ENCODE assay signal across 22 cellular contexts in genomic region chr6:41726876-41727275, GRCh38. TPM values are rescaled to one million over a fixed set of nuclear protein-coding genes. Genes with fewer than 3 reads are reported as not detected.
DNase-seq lines count a peak whose midpoint lies in the region; ATAC-seq, FAIRE-seq and TF ChIP-seq lines count a peak whose summit lies in the region.
"Had no signal": no experiment of that assay in that cellular context is flagged by ENCODE, and none has a peak within 500 bp of the region (broad histone marks: within the 10 kb centered on the region; RNA-seq: fewer than 3 reads in every experiment).

No MANE protein-coding gene starts in this region.

- intact Hi-C loops in PC-9 (cut with micrococcal nuclease; ENCODE audit: unreplicated experiment): no loop called here

- H3K79me1 ChIP-seq in H1 (ENCODE audit: low read depth, low read length): no peaks in the 10 kb centered on the region

- peaks cover 7% of the 10 kb centered on the region; the same call in 1 of the 2 replicates for H3F3A ChIP-seq in PC-9 (ENCODE audit: insufficient read depth, low read depth)

- no peak overlapping the region for H4K91ac ChIP-seq in H1 (replicated peaks; ENCODE audit: insufficient read length, low read length)

- H3K23me2 ChIP-seq in H1 (ENCODE audit: low read depth, low read length): no peaks in the 10 kb centered on the region

- no peak overlapping the region for H3K4ac ChIP-seq in H1 (replicated peaks; ENCODE audit: insufficient read length, low read depth, low read length)

- no peak for DNase-seq in activated naive CD4-positive, alpha-beta T cell treated with anti-CD3 and anti-CD28 coated beads, Interleukin-2, amount 50 U/mL, for 72 hours (ENCODE audit: low spot score in 2 of 2)
- DNase-seq in GM19239 (ENCODE audit: insufficient read length, low spot score): no peak
- no peak for DNase-seq in H1 (ENCODE audit: low read depth in 1 of 2, low spot score in 2 of 2)
- no peak for DNase-seq in activated CD8-positive, alpha-beta memory T cell treated with anti-CD3 and anti-CD28 coated beads, Interleukin-2, amount 50 U/mL, for 48 hours
- DNase-seq in OCI-M1 (lab: John Stamatoyannopoulos, UW): no peak
- DNase-seq in PC-9: no peak
- DNase-seq: amygdala; cerebellar nuclear complex; endodermal cell; GOT3; MV-4-11; NCI-H187; NK-92 treated with Interleukin-12 subunit alpha and Interleukin-12 subunit beta, amount 100 ng/mL, for 24 hours; RPMI8226; stimulated activated CD4-positive, alpha-beta T cell treated with anti-CD3 and anti-CD28 coated beads, Interleukin-12 subunit alpha, Interleukin-12 subunit beta, amount 100 ng/mL, for 4 hours; upper lobe of left lung had no signal

- no peak overlapping the region for H3K18ac ChIP-seq in H1 (ENCODE audit: extremely low read depth, low read length)

- H4K8ac ChIP-seq in H1 (ENCODE audit: extremely low read depth, insufficient read depth, low read length): no peak overlapping the region

- CTCF ChIA-PET in H1 (lab: Charles Lee; ENCODE audit: partially characterized antibody) (interaction anchor here (1.3 to 1.4 kb wide), 2 partner anchors 16 to 22 kb away, joined by 3 read pairs; no protein-coding TSS in a partner anchor), PC-9 (lab: Charles Lee) (no interaction called here)

- H3K14ac ChIP-seq in H1 (ENCODE audit: insufficient read length): no peak overlapping the region

- no TSS peak for BruUV-seq in PC-9 (replicated peaks; lab: Mats Ljungman, UMichigan)

- H3K36me3 ChIP-seq in H1 (ENCODE audit: control insufficient read depth in 2 of 4, insufficient read depth in 4 of 4, low read length in 3 of 4) (no peaks in the 10 kb centered on the region), skeletal muscle tissue (ENCODE audit: control insufficient read depth in 3 of 3, insufficient read depth in 3 of 3, low read length in 3 of 3) (no peaks in the 10 kb centered on the region), PC-9 (ENCODE audit: low read depth) (no peaks in the 10 kb centered on the region)

- no peak for TF ChIP-seq EP300 in H1 (IDR thresholded peaks at IDR 0.05; ENCODE audit: borderline replicate concordance in 1 of 2, low read depth in 2 of 2, low read length in 2 of 2)

- H3K9me3 ChIP-seq in H1 (ENCODE audit: insufficient read depth in 2 of 2, low read depth in 1 of 2, low read length in 1 of 2): no peaks in the 10 kb centered on the region
- no peaks in the 10 kb centered on the region for H3K9me3 ChIP-seq in skeletal muscle tissue (ENCODE audit: control insufficient read depth in 3 of 3, low read length in 3 of 3)
- H3K9me3 ChIP-seq in PC-9 (ENCODE audit: insufficient read depth, low read depth): no peaks in the 10 kb centered on the region
- H3K9me3 ChIP-seq: upper lobe of left lung had no signal

- H3K27me3 ChIP-seq in H1 (replicated peaks in 1 of 4; ENCODE audit: control insufficient read depth in 3 of 4, extremely low read depth in 1 of 4, insufficient read depth in 3 of 4, low read length in 3 of 4) (no peaks in the 10 kb centered on the region), skeletal muscle tissue (ENCODE audit: control insufficient read depth in 3 of 3, insufficient read depth in 3 of 3, low read length in 3 of 3) (no peaks in the 10 kb centered on the region), PC-9 (ENCODE audit: insufficient read depth, low read depth) (no peaks in the 10 kb centered on the region)
- H3K27me3 ChIP-seq: upper lobe of left lung had no signal

- H2BK15ac ChIP-seq in H1 (ENCODE audit: low read length): no peak overlapping the region

- 83% methylated on average over 7 of the region's 7 CpGs; no CpG with 5 or more reads in 1 of the 2 experiments for whole genome bisulfite sequencing in H1 (ENCODE audit: extremely low coverage in 1 of 2, insufficient coverage in 1 of 2, insufficient read length in 1 of 2, insufficient replicate concordance in 2 of 2, low coverage in 1 of 2, low lambda C conversion rate in 2 of 2, missing lambda C conversion rate in 1 of 2), 2 experiments

- H2BK5ac ChIP-seq in H1 (ENCODE audit: low read depth, low read length): no peak overlapping the region

- peaks cover 40% of the 10 kb centered on the region for H3K4me1 Mint-ChIP-seq in activated naive CD4-positive, alpha-beta T cell treated with anti-CD3 and anti-CD28 coated beads, Interleukin-2, amount 50 U/mL, for 24 hours

- no peak overlapping the region for H3K27ac ChIP-seq in H1 (ENCODE audit: low read depth, low read length)
- peak overlapping the region; percentile 83 for H3K27ac ChIP-seq in skeletal muscle tissue (ENCODE audit: low read depth, low read length)
- no peak overlapping the region for H3K27ac ChIP-seq in PC-9

- no peak overlapping the region for H2BK20ac ChIP-seq in H1 (ENCODE audit: low read length)

- no peak for TF ChIP-seq POLR2A in H1 (IDR thresholded peaks at IDR 0.05; ENCODE audit: control extremely low read depth in 1 of 2, low read depth in 2 of 2, low read length in 2 of 2)

- no peak overlapping the region for H2BK120ac ChIP-seq in H1 (replicated peaks; ENCODE audit: low read depth, low read length)

- no peaks in the 10 kb centered on the region for H3K9me2 ChIP-seq in PC-9 (ENCODE audit: insufficient read depth)

- H3K9ac ChIP-seq in H1 (replicated peaks in 1 of 4; ENCODE audit: extremely low read depth in 1 of 4, low read depth in 3 of 4, low read length in 3 of 4) (no peak overlapping the region), skeletal muscle tissue (ENCODE audit: low read depth in 1 of 3, low read length in 3 of 3) (peak overlapping the region in 1 of 3 donors; percentile 74)

- H3K9me3 Mint-ChIP-seq in activated naive CD4-positive, alpha-beta T cell treated with anti-CD3 and anti-CD28 coated beads, Interleukin-2, amount 50 U/mL, for 24 hours: no peaks in the 10 kb centered on the region
- no peaks in the 10 kb centered on the region for H3K9me3 Mint-ChIP-seq in activated naive CD4-positive, alpha-beta T cell treated with anti-CD3 and anti-CD28 coated beads, Interleukin-2, amount 50 U/mL, for 72 hours
- H3K9me3 Mint-ChIP-seq: endodermal cell had no signal

- H2AFZ ChIP-seq in H1 (ENCODE audit: low read length) (no peak overlapping the region), PC-9 (no peak overlapping the region)

- no peak for TF ChIP-seq CTCF in H1 (IDR thresholded peaks at IDR 0.05; ENCODE audit: control extremely low read depth in 1 of 3, insufficient read depth in 1 of 3, low read depth in 1 of 3, low read length in 3 of 3)
- no peak for TF ChIP-seq CTCF in PC-9 (conservative IDR thresholded peaks at IDR 0.05)

- ATAC-seq in activated naive CD4-positive, alpha-beta T cell treated with anti-CD3 and anti-CD28 coated beads, Interleukin-2, amount 50 U/mL, for 72 hours: no peak

- no peak overlapping the region for H2AK5ac ChIP-seq in H1 (ENCODE audit: low read depth, low read length)

- 0 out of 2 replicates have a peak overlapping the region, but pooled peaks have one; percentile 50 for H2BK12ac ChIP-seq in H1 (ENCODE audit: low read depth, low read length)

- no peak for TF ChIP-seq RAD21 in H1 (IDR thresholded peaks at IDR 0.05 in 1 of 2, conservative IDR thresholded peaks at IDR 0.05 in 1 of 2; ENCODE audit: low read depth in 2 of 2, low read length in 2 of 2)

- FAIRE-seq in GM19239 (lab: Jason Lieb, UNC): peak; percentile 45
- no peak for FAIRE-seq in H1 (lab: Jason Lieb, UNC)

- H3K79me2 ChIP-seq in H1 (ENCODE audit: control insufficient read depth in 1 of 2, insufficient read depth in 2 of 2, low read length in 2 of 2): no peaks in the 10 kb centered on the region
- H3K79me2 ChIP-seq in PC-9 (ENCODE audit: low read depth): no peaks in the 10 kb centered on the region

- H3K4me1 ChIP-seq in H1 (replicated peaks in 1 of 4; ENCODE audit: control insufficient read depth in 3 of 4, insufficient read depth in 4 of 4, low read length in 3 of 4) (peaks cover 8 to 31% (median 19%) of the 10 kb centered on the region in 4 experiments), skeletal muscle tissue (ENCODE audit: control insufficient read depth in 3 of 3, insufficient read depth in 3 of 3, low read length in 3 of 3) (peaks cover 80 to 96% (median 83%) of the 10 kb centered on the region in 3 donors), PC-9 (replicated peaks; ENCODE audit: insufficient read depth) (peaks cover 17% of the 10 kb centered on the region)

- H3K4me2 ChIP-seq in H1 (ENCODE audit: insufficient read depth in 1 of 2, low read depth in 2 of 2, low read length in 2 of 2): no peak overlapping the region
- H3K4me2 ChIP-seq in PC-9: no peak overlapping the region

- no peak overlapping the region for H3K56ac ChIP-seq in H1 (replicated peaks; ENCODE audit: insufficient read length, low read depth, low read length)

- H3K4me3 Mint-ChIP-seq in activated naive CD4-positive, alpha-beta T cell treated with anti-CD3 and anti-CD28 coated beads, Interleukin-2, amount 50 U/mL, for 24 hours: peak overlapping the region; percentile 61
- H3K4me3 Mint-ChIP-seq: endodermal cell had no signal

- H3K23ac ChIP-seq in H1 (ENCODE audit: insufficient read length): no peak overlapping the region

- no peaks in the 10 kb centered on the region for H3K36me3 Mint-ChIP-seq in activated naive CD4-positive, alpha-beta T cell treated with anti-CD3 and anti-CD28 coated beads, Interleukin-2, amount 50 U/mL, for 24 hours
- no peaks in the 10 kb centered on the region for H3K36me3 Mint-ChIP-seq in activated naive CD4-positive, alpha-beta T cell treated with anti-CD3 and anti-CD28 coated beads, Interleukin-2, amount 50 U/mL, for 72 hours

- H4K5ac ChIP-seq in H1 (ENCODE audit: insufficient read length, low read depth, low read length): no peak overlapping the region

- no peaks in the 10 kb centered on the region for H3K27me3 Mint-ChIP-seq in activated naive CD4-positive, alpha-beta T cell treated with anti-CD3 and anti-CD28 coated beads, Interleukin-2, amount 50 U/mL, for 24 hours

- POLR2A ChIA-PET in H1 (lab: Charles Lee; ENCODE audit: partially characterized antibody): no interaction called here
- POLR2A ChIA-PET in PC-9 (lab: Charles Lee; ENCODE audit: unreplicated experiment): no interaction called here

- no peak overlapping the region for H3K4me3 ChIP-seq in H1 (ENCODE audit: extremely low read depth in 1 of 4, insufficient read depth in 2 of 4, low read depth in 3 of 4, low read length in 4 of 4)
- peak overlapping the region in 1 of 3 donors; percentile 27 for H3K4me3 ChIP-seq in skeletal muscle tissue (ENCODE audit: low read length in 3 of 3)
- H3K4me3 ChIP-seq in PC-9: no peak overlapping the region
- H3K4me3 ChIP-seq: upper lobe of left lung had no signal

- H3K27ac Mint-ChIP-seq in activated naive CD4-positive, alpha-beta T cell treated with anti-CD3 and anti-CD28 coated beads, Interleukin-2, amount 50 U/mL, for 24 hours: no peak overlapping the region
- no peak overlapping the region for H3K27ac Mint-ChIP-seq in activated naive CD4-positive, alpha-beta T cell treated with anti-CD3 and anti-CD28 coated beads, Interleukin-2, amount 50 U/mL, for 72 hours
- H3K27ac Mint-ChIP-seq: endodermal cell had no signal

- peaks cover 0 to 1% of the 10 kb centered on the region in 2 experiments for H4K20me1 ChIP-seq in H1 (replicated peaks in 1 of 2; ENCODE audit: control insufficient read depth in 1 of 2, insufficient read depth in 2 of 2, low read length in 2 of 2)
- no peaks in the 10 kb centered on the region; the same call in 1 of the 2 replicates for H4K20me1 ChIP-seq in PC-9 (ENCODE audit: insufficient read depth)

RNA-seq across cellular contexts. Expression of gene TFEB, which starts 8.5 kb away (rescaled TPM):
- 10 to 100 TPM in 1 of 2 donors, 1 to 10 TPM in 1; 3.0 to 14.4 TPM for total RNA-seq in activated naive CD4-positive, alpha-beta T cell treated with anti-CD3 and anti-CD28 coated beads, Interleukin-2, amount 50 U/mL, for 72 hours
- total RNA-seq in H1 (2021; fragmentation: NEBNext Ultra II Directional; extraction: Animal tissue kit (Norgen Biotek cat#: 25700)): 2.3 and 2.4 TPM in 2 replicates
- 5.9 and 6.7 TPM in 2 replicates for polyA plus RNA-seq in H1 (2011; rRNA removed)
- polyA plus RNA-seq in H1 (2011; cell fraction: cytosol; rRNA removed): 4.6 TPM
- 7.6 TPM for polyA plus RNA-seq in H1 (2011; cell fraction: nucleus; rRNA removed)
- polyA plus RNA-seq in H1 (2012, experiment 1 of 2): 2.1 to 6.8 TPM (median 4.1 TPM) in 4 replicates
- polyA plus RNA-seq in H1 (2012, experiment 2 of 2): 2.7 TPM
- 0.71 TPM for polyA plus RNA-seq in H1 (2013, experiment 1 of 2)
- polyA plus RNA-seq in H1 (2013, experiment 2 of 2): 0.61 TPM
- polyA minus RNA-seq in H1 (2011; rRNA and poly(A)+ RNA removed): 1.9 and 4.6 TPM in 2 replicates
- polyA minus RNA-seq in H1 (2011; cell fraction: cytosol; rRNA and poly(A)+ RNA removed): 3.2 TPM
- 2.8 TPM for polyA minus RNA-seq in H1 (2011; cell fraction: nucleus; rRNA and poly(A)+ RNA removed)
- total RNA-seq in skeletal muscle tissue (7.8 TPM), PC-9 (2021) (7.3 and 8.6 TPM in 2 replicates)

RNA-seq across cellular contexts. Expression of gene PGC, which starts 20.3 kb away (rescaled TPM):
- total RNA-seq in activated naive CD4-positive, alpha-beta T cell treated with anti-CD3 and anti-CD28 coated beads, Interleukin-2, amount 50 U/mL, for 72 hours: not detected
- total RNA-seq in H1 (2021; fragmentation: NEBNext Ultra II Directional; extraction: Animal tissue kit (Norgen Biotek cat#: 25700)): not detected in 2 replicates
- polyA plus RNA-seq in H1 (2011; rRNA removed): 0.09 and 0.25 TPM in 2 replicates
- polyA plus RNA-seq in H1 (2011; cell fraction: cytosol; rRNA removed): 0.22 TPM
- polyA plus RNA-seq in H1 (2011; cell fraction: nucleus; rRNA removed): 0.21 TPM
- 0.23 TPM in 1 of 4 replicates, not detected in the others for polyA plus RNA-seq in H1 (2012, experiment 1 of 2)
- polyA plus RNA-seq in H1 (2012, experiment 2 of 2): 0.13 TPM
- polyA plus RNA-seq in H1 (2013, experiment 1 of 2): 0.04 TPM
- polyA plus RNA-seq in H1 (2013, experiment 2 of 2): 0.07 TPM
- polyA minus RNA-seq in H1 (2011; rRNA and poly(A)+ RNA removed): not detected in 2 replicates
- not detected for polyA minus RNA-seq in H1 (2011; cell fraction: cytosol; rRNA and poly(A)+ RNA removed)
- not detected for polyA minus RNA-seq in H1 (2011; cell fraction: nucleus; rRNA and poly(A)+ RNA removed)
- total RNA-seq in skeletal muscle tissue (0.52 TPM), PC-9 (2021) (not detected in 2 replicates)
- total RNA-seq: Daoy, endodermal cell, fibroblast of lung, pulmonary artery endothelial cell had no signal
- polyA plus RNA-seq: fibroblast of lung, neural cell had no signal

RNA-seq across cellular contexts. Expression of gene FRS3, which starts 52.8 kb away (rescaled TPM):
- 1 to 10 TPM; 3.1 to 5.2 TPM for total RNA-seq in activated naive CD4-positive, alpha-beta T cell treated with anti-CD3 and anti-CD28 coated beads, Interleukin-2, amount 50 U/mL, for 72 hours
- 3.4 and 3.9 TPM in 2 replicates for total RNA-seq in H1 (2021; fragmentation: NEBNext Ultra II Directional; extraction: Animal tissue kit (Norgen Biotek cat#: 25700))
- polyA plus RNA-seq in H1 (2011; rRNA removed): 4.4 and 8.4 TPM in 2 replicates
- 5.4 TPM for polyA plus RNA-seq in H1 (2011; cell fraction: cytosol; rRNA removed)
- 14.9 TPM for polyA plus RNA-seq in H1 (2011; cell fraction: nucleus; rRNA removed)
- polyA plus RNA-seq in H1 (2012, experiment 1 of 2): 1.3 to 4.2 TPM (median 3.1 TPM) in 4 replicates
- 4.2 TPM for polyA plus RNA-seq in H1 (2012, experiment 2 of 2)
- 2.8 TPM for polyA plus RNA-seq in H1 (2013, experiment 1 of 2)
- 2.5 TPM for polyA plus RNA-seq in H1 (2013, experiment 2 of 2)
- polyA minus RNA-seq in H1 (2011; rRNA and poly(A)+ RNA removed): 1.1 and 2.8 TPM in 2 replicates
- polyA minus RNA-seq in H1 (2011; cell fraction: cytosol; rRNA and poly(A)+ RNA removed): 3.6 TPM
- polyA minus RNA-seq in H1 (2011; cell fraction: nucleus; rRNA and poly(A)+ RNA removed): 3.2 TPM
- total RNA-seq in skeletal muscle tissue (1.6 TPM), PC-9 (2021) (4.5 and 10.4 TPM in 2 replicates)

RNA-seq across cellular contexts. Expression of gene PRICKLE4, which starts 53.7 kb away (rescaled TPM):
- total RNA-seq in activated naive CD4-positive, alpha-beta T cell treated with anti-CD3 and anti-CD28 coated beads, Interleukin-2, amount 50 U/mL, for 72 hours: under 1 TPM in 1 of 2 donors, not detected in 1; 0.60 TPM
- total RNA-seq in H1 (2021; fragmentation: NEBNext Ultra II Directional; extraction: Animal tissue kit (Norgen Biotek cat#: 25700)): 0.67 and 1.4 TPM in 2 replicates
- polyA plus RNA-seq in H1 (2011; rRNA removed): 0.32 and 0.38 TPM in 2 replicates
- 0.32 TPM for polyA plus RNA-seq in H1 (2011; cell fraction: cytosol; rRNA removed)
- 2.4 TPM for polyA plus RNA-seq in H1 (2011; cell fraction: nucleus; rRNA removed)
- 0.41 to 1.4 TPM (median 0.87 TPM) in 4 replicates for polyA plus RNA-seq in H1 (2012, experiment 1 of 2)
- polyA plus RNA-seq in H1 (2012, experiment 2 of 2): not detected
- 0.57 TPM for polyA plus RNA-seq in H1 (2013, experiment 1 of 2)
- 0.22 TPM for polyA plus RNA-seq in H1 (2013, experiment 2 of 2)
- not detected in 2 replicates for polyA minus RNA-seq in H1 (2011; rRNA and poly(A)+ RNA removed)
- polyA minus RNA-seq in H1 (2011; cell fraction: cytosol; rRNA and poly(A)+ RNA removed): not detected
- 2.4 TPM for polyA minus RNA-seq in H1 (2011; cell fraction: nucleus; rRNA and poly(A)+ RNA removed)
- total RNA-seq in skeletal muscle tissue (2.6 TPM), PC-9 (2021) (8.4 and 9.2 TPM in 2 replicates)
- total RNA-seq: Daoy, fibroblast of lung had no signal
